Comparison of ENCODE assay signal across 8 cellular contexts in genomic region chr10:32795598-32796183, GRCh38.
DNase-seq lines count a peak whose midpoint lies in the region; ATAC-seq and TF ChIP-seq lines count a peak whose summit lies in the region.

No MANE protein-coding gene starts in this region.

- WGBS in GM23248 (ENCODE audit: low coverage in 1 of 2, low lambda C conversion rate in 2 of 2, missing lambda C conversion rate in 2 of 2), 2 experiments = 50 to 52% methylated on average over 2 of the region's 2 CpGs

- H3K4me2 ChIP-seq in GM23248 (ENCODE audit: unreplicated experiment) (no peak overlapping the region), OCI-LY1 (ENCODE audit: low read length) (no peak overlapping the region)

- H3F3A ChIP-seq in GM23248 (ENCODE audit: insufficient read depth) (no peaks in the 10 kb centered on the region), OCI-LY1 (ENCODE audit: insufficient read depth, low read length) (no peaks in the 10 kb centered on the region)

- H4K20me1 ChIP-seq in GM23248 (ENCODE audit: insufficient read depth) (no peaks in the 10 kb centered on the region), OCI-LY1 (ENCODE audit: insufficient read depth, low read length) (no peaks in the 10 kb centered on the region)

- DNase-seq in COLO829 (ENCODE audit: low spot score) (peak; percentile 2), GM23248 (peak; percentile 53), endothelial cell (ENCODE audit: low spot score) (no peak), neural crest cell (ENCODE audit: low read depth, low spot score) (no peak)
- DNase-seq in activated CD8-positive, alpha-beta memory T cell treated with anti-CD3 and anti-CD28 coated beads, Interleukin-2, amount 50 U/mL, for 4 hours = no peak

- H3K4me1 ChIP-seq in GM23248 (ENCODE audit: insufficient read depth) (no peaks in the 10 kb centered on the region), OCI-LY1 (ENCODE audit: insufficient read depth, low read length, severe bottlenecking) (no peaks in the 10 kb centered on the region)

- H3K4me3 ChIP-seq in GM23248 = no peak overlapping the region
- H3K4me3 ChIP-seq in OCI-LY1 (ENCODE audit: low read depth, low read length, poor library complexity, severe bottlenecking) = no peak overlapping the region

- H3K9me3 ChIP-seq in GM23248 (ENCODE audit: low read depth) (no peaks in the 10 kb centered on the region), OCI-LY1 (ENCODE audit: low read length) (no peaks in the 10 kb centered on the region)

- H3K9ac ChIP-seq in GM23248 = no peak overlapping the region
- no peak overlapping the region for H3K9ac ChIP-seq in OCI-LY1 (ENCODE audit: low read length)

- ATAC-seq in HG02884 (IDR thresholded peaks at IDR 0.05; ENCODE audit: unreplicated experiment) (no peak), GM21737 (IDR thresholded peaks at IDR 0.05; ENCODE audit: unreplicated experiment) (no peak)

- in situ Hi-C loops in GM23248 (cut with MboI) = loop anchor here (5.0 to 25.0 kb wide), 3 partner anchors 212 to 1842 kb away; no protein-coding TSS in a partner anchor

- H3K4me3 Mint-ChIP-seq in endothelial cell (ENCODE audit: unreplicated experiment) (no peak overlapping the region), neural crest cell (no peak overlapping the region)

- no peaks in the 10 kb centered on the region for H3K79me2 ChIP-seq in GM23248 (ENCODE audit: insufficient read depth)
- no peaks in the 10 kb centered on the region for H3K79me2 ChIP-seq in OCI-LY1 (ENCODE audit: insufficient read depth, low read length)

- no peak overlapping the region for H3K27ac ChIP-seq in GM23248
- no peak overlapping the region for H3K27ac ChIP-seq in OCI-LY1 (ENCODE audit: low read depth, low read length, poor library complexity, severe bottlenecking)

- TF ChIP-seq CTCF in OCI-LY1 (IDR thresholded peaks at IDR 0.05; ENCODE audit: low read length) = peak; percentile 82
- peak; percentile 66 for TF ChIP-seq CTCF in endothelial cell (IDR thresholded peaks at IDR 0.05; ENCODE audit: unreplicated experiment)
- TF ChIP-seq CTCF in neural crest cell (conservative IDR thresholded peaks at IDR 0.05) = peak; percentile 86

- H2AFZ ChIP-seq in GM23248 = 0 out of 2 replicates have a peak overlapping the region, but pooled peaks have one; percentile 9
- H2AFZ ChIP-seq in OCI-LY1 (ENCODE audit: low read length) = no peak overlapping the region

- H3K9me3 Mint-ChIP-seq in endothelial cell (ENCODE audit: unreplicated experiment) (no peaks in the 10 kb centered on the region), neural crest cell (peaks cover 3% of the 10 kb centered on the region)

- no peaks in the 10 kb centered on the region for H3K36me3 ChIP-seq in GM23248 (ENCODE audit: low read depth)
- H3K36me3 ChIP-seq in OCI-LY1 (ENCODE audit: insufficient read depth, low read length) = no peaks in the 10 kb centered on the region

- H3K27ac Mint-ChIP-seq in endothelial cell (ENCODE audit: unreplicated experiment) (no peak overlapping the region), neural crest cell (ENCODE audit: unreplicated experiment) (no peak overlapping the region)

- H3K27me3 ChIP-seq in GM23248 (replicated peaks; ENCODE audit: insufficient read depth) (no peaks in the 10 kb centered on the region), OCI-LY1 (ENCODE audit: insufficient read depth, low read length) (no peaks in the 10 kb centered on the region)

- no peaks in the 10 kb centered on the region for H3K9me2 ChIP-seq in GM23248 (ENCODE audit: insufficient read depth)
- H3K9me2 ChIP-seq in OCI-LY1 (ENCODE audit: low read depth, low read length) = no peaks in the 10 kb centered on the region

- H3K4me1 Mint-ChIP-seq in endothelial cell (ENCODE audit: unreplicated experiment) (no peaks in the 10 kb centered on the region), neural crest cell (no peaks in the 10 kb centered on the region)

- H3K36me3 Mint-ChIP-seq in endothelial cell (ENCODE audit: low read depth, unreplicated experiment) = no peaks in the 10 kb centered on the region
- no peaks in the 10 kb centered on the region for H3K36me3 Mint-ChIP-seq in neural crest cell (ENCODE audit: low read depth)

- H3K27me3 Mint-ChIP-seq in endothelial cell (ENCODE audit: unreplicated experiment) = no peaks in the 10 kb centered on the region
- no peaks in the 10 kb centered on the region for H3K27me3 Mint-ChIP-seq in neural crest cell (ENCODE audit: low read depth)

Comparison
In these comparisons a context has a peak if more than half of its experiments do, and no peak if none do; other contexts are left out.
1. DNase-seq: peak in COLO829 (single experiment) and GM23248 (single experiment); none in endothelial cell (single experiment), neural crest cell (single experiment) and activated CD8-positive, alpha-beta memory T cell treated with anti-CD3 and anti-CD28 coated beads, Interleukin-2, amount 50 U/mL, for 4 hours (single experiment).
2. Peak in every context shown above with its lines, with median percentiles within 50 percentile points of each other: CTCF ChIP-seq.